ENCODE assay signal across 9 cellular contexts in the genomic region with DNA sequence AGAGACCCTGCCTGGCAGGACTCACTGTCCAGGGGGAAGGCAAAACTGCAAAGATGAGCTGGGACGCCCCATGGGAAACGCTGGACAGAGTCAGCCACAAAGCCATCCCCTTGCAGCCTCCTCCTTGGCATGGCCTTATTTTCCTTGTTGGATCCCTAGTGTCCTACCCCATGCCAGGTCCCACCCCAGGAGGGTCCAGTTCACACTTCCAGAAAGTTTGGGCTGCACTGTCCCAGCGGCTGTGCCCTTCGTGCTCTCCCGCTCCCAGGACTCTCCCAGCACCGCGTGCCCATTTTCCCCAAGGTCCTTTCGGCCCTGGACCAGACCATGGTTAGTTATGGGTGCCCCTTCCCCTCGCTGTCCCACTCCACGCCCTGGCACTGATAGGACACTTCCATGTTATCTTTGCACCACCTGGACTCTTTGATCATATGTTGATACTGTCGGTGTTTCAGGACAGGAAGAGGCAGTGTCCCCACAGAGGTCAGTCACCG. TPM values are rescaled to one million over a fixed set of nuclear protein-coding genes. Genes with fewer than 3 reads are reported as not detected.
DNase-seq lines count a peak whose midpoint lies in the region; ATAC-seq and TF ChIP-seq lines count a peak whose summit lies in the region.
"Had no signal": no experiment of that assay in that cellular context is flagged by ENCODE, and none has a peak within 500 bp of the region (broad histone marks: within the 10 kb centered on the region; RNA-seq: fewer than 3 reads in every experiment).

No MANE protein-coding gene starts in this region.

- no peak overlapping the region for H2BK12ac ChIP-seq in H9 (ENCODE audit: insufficient read length, low read depth, low read length)

- no peaks in the 10 kb centered on the region for H3K27me3 ChIP-seq in BLaER1
- H3K27me3 ChIP-seq in H9 (ENCODE audit: insufficient read depth, low read length) = no peaks in the 10 kb centered on the region; the same call in 1 of the 2 replicates
- peaks cover 0 to 2% of the 10 kb centered on the region in 2 donors for H3K27me3 ChIP-seq in mucosa of rectum (ENCODE audit: control insufficient read depth in 2 of 2, insufficient read depth in 2 of 2, low read length in 2 of 2)

- peak overlapping the region; percentile 26 to 80; a peak in 4 of 5 replicates for H3K4me3 Mint-ChIP-seq in H9
- peak overlapping the region; percentile 82 to 86 for H3K4me3 Mint-ChIP-seq in activated T-cell treated with anti-CD3 and anti-CD28 coated beads, Interleukin-2, amount 50 U/mL, for 72 hours

- H3K27me3 Mint-ChIP-seq in H9 (ENCODE audit: low read depth) = peaks cover 11% of the 10 kb centered on the region
- H3K27me3 Mint-ChIP-seq in activated T-cell treated with anti-CD3 and anti-CD28 coated beads, Interleukin-2, amount 50 U/mL, for 72 hours (ENCODE audit: low read depth) = no peaks in the 10 kb centered on the region

- DNase-seq in H9 = no peak
- DNase-seq in activated T-cell treated with anti-CD3 and anti-CD28 coated beads, Interleukin-2, amount 50 U/mL, for 72 hours = no peak
- DNase-seq in NCI-H1092 treated with DMSO at 0.1 percent for 48 hours (lab: John Stamatoyannopoulos, UW) = no peak
- no peak for DNase-seq in GF-D8 (lab: John Stamatoyannopoulos, UW)
- DNase-seq in NCI-H1048 (lab: John Stamatoyannopoulos, UW) = no peak
- DNase-seq: foreskin melanocyte had no signal

- ATAC-seq in activated T-cell treated with anti-CD3 and anti-CD28 coated beads, Interleukin-2, amount 50 U/mL, for 72 hours (replicated peaks in 1 of 2) = no peak
- ATAC-seq in HG03521 (IDR thresholded peaks at IDR 0.05; ENCODE audit: unreplicated experiment) = no peak

- H3K4ac ChIP-seq in H9 (ENCODE audit: low read depth, low read length) = no peak overlapping the region

- H3K4me3 ChIP-seq in BLaER1 = peak overlapping the region; percentile 73
- H3K4me3 ChIP-seq in mucosa of rectum (ENCODE audit: low read length in 2 of 2) = no peak overlapping the region

- peaks cover 0 to 5% (median 0%) of the 10 kb centered on the region in 3 experiments; a peak in 2 of 7 replicates for H3K36me3 Mint-ChIP-seq in H9 (ENCODE audit: insufficient read depth in 1 of 3, low read depth in 3 of 3)
- peaks cover 0 to 4% of the 10 kb centered on the region in 2 donors for H3K36me3 Mint-ChIP-seq in activated T-cell treated with anti-CD3 and anti-CD28 coated beads, Interleukin-2, amount 50 U/mL, for 72 hours (ENCODE audit: insufficient read depth in 2 of 2)

- no peaks in the 10 kb centered on the region for H3K79me2 ChIP-seq in H9 (ENCODE audit: insufficient read depth, low read length)

- H3K23ac ChIP-seq in H9 (ENCODE audit: insufficient read length, low read depth, low read length) = no peak overlapping the region

- H3K18ac ChIP-seq in H9 (ENCODE audit: insufficient read length, low read depth, low read length) = no peak overlapping the region

- H3K14ac ChIP-seq in H9 (ENCODE audit: insufficient read depth, low read length) = no peak overlapping the region

- H3K27ac Mint-ChIP-seq in H9 = peak overlapping the region; percentile 97 to 100 (median 98); a peak in 5 of 7 replicates
- H3K27ac Mint-ChIP-seq in activated T-cell treated with anti-CD3 and anti-CD28 coated beads, Interleukin-2, amount 50 U/mL, for 72 hours = no peak overlapping the region

- peak overlapping the region; percentile 98 for H3K4me2 ChIP-seq in BLaER1
- no peak overlapping the region for H3K4me2 ChIP-seq in H9 (ENCODE audit: insufficient read depth, insufficient read length, low read length)

- peak overlapping the region; percentile 99 for H3K27ac ChIP-seq in BLaER1
- no peak overlapping the region for H3K27ac ChIP-seq in H9 (ENCODE audit: insufficient read length, low read depth, low read length)
- peak overlapping the region; percentile 26 to 94 for H3K27ac ChIP-seq in mucosa of rectum (ENCODE audit: low read depth in 2 of 2, low read length in 2 of 2)

- no peak overlapping the region for H3K56ac ChIP-seq in H9 (ENCODE audit: insufficient read length, low read depth, low read length)

- H2AFZ ChIP-seq in H9 (ENCODE audit: low read length) = no peak overlapping the region

- H2BK15ac ChIP-seq in H9 (ENCODE audit: low read depth, low read length) = no peak overlapping the region

- H3K4me1 Mint-ChIP-seq in H9 = peaks cover 29 to 35% of the 10 kb centered on the region in 2 experiments
- H3K4me1 Mint-ChIP-seq in activated T-cell treated with anti-CD3 and anti-CD28 coated beads, Interleukin-2, amount 50 U/mL, for 72 hours (ENCODE audit: low read depth) = peaks cover 54% of the 10 kb centered on the region

- no peaks in the 10 kb centered on the region for H3K36me3 ChIP-seq in BLaER1
- no peaks in the 10 kb centered on the region for H3K36me3 ChIP-seq in mucosa of rectum (ENCODE audit: control insufficient read depth in 2 of 2, insufficient read depth in 2 of 2, low read length in 2 of 2)

- peak overlapping the region; percentile 96 for H3K9ac ChIP-seq in BLaER1
- H3K9ac ChIP-seq in H9 (ENCODE audit: extremely low read depth, insufficient read length, low read length) = no peak overlapping the region
- H3K9ac ChIP-seq in mucosa of rectum (ENCODE audit: low read depth in 1 of 2, low read length in 2 of 2) = peak overlapping the region in 1 of 2 donors; percentile 26

- H3K9me3 ChIP-seq in BLaER1 (no peaks in the 10 kb centered on the region), H9 (ENCODE audit: control insufficient read depth, low read depth, low read length) (no peaks in the 10 kb centered on the region), mucosa of rectum (ENCODE audit: control insufficient read depth in 2 of 2, low read length in 2 of 2) (no peaks in the 10 kb centered on the region)

- peaks cover 78% of the 10 kb centered on the region for H3K4me1 ChIP-seq in BLaER1
- H3K4me1 ChIP-seq in H9 (ENCODE audit: insufficient read depth, low read length) = peaks cover 2% of the 10 kb centered on the region; the same call in 1 of the 2 replicates
- H3K4me1 ChIP-seq in mucosa of rectum (ENCODE audit: control insufficient read depth in 2 of 2, insufficient read depth in 2 of 2, low read length in 2 of 2) = peaks cover 10% of the 10 kb centered on the region in 2 donors

- H2AK5ac ChIP-seq in H9 (ENCODE audit: insufficient read length, low read length) = peak overlapping the region; percentile 4

- H4K91ac ChIP-seq in H9 (ENCODE audit: insufficient read length, low read depth, low read length) = no peak overlapping the region

- H4K20me1 ChIP-seq in BLaER1 (no peaks in the 10 kb centered on the region), H9 (ENCODE audit: control insufficient read depth, insufficient read depth, insufficient read length) (no peaks in the 10 kb centered on the region)

- WGBS in H9 (ENCODE audit: extremely low coverage, insufficient read length, low lambda C conversion rate) = no CpG with 5 or more reads among the region's 12 CpGs

- peak overlapping the region; percentile 19 for H4K8ac ChIP-seq in H9 (replicated peaks; ENCODE audit: insufficient read length, low read depth, low read length)

- H2BK120ac ChIP-seq in H9 (ENCODE audit: low read depth, low read length, poor library complexity, severe bottlenecking) = no peak overlapping the region

- H3K79me1 ChIP-seq in H9 (ENCODE audit: insufficient read depth, low read depth, low read length, poor library complexity, severe bottlenecking) = no peaks in the 10 kb centered on the region

- no peak overlapping the region for H4K5ac ChIP-seq in H9 (ENCODE audit: insufficient read length, low read depth, low read length)

- no peaks in the 10 kb centered on the region for H3K9me3 Mint-ChIP-seq in H9
- no peaks in the 10 kb centered on the region for H3K9me3 Mint-ChIP-seq in activated T-cell treated with anti-CD3 and anti-CD28 coated beads, Interleukin-2, amount 50 U/mL, for 72 hours

- H3K23me2 ChIP-seq in H9 (ENCODE audit: insufficient read length, low read depth, low read length, poor library complexity, severe bottlenecking) = peaks cover 8% of the 10 kb centered on the region

- H2BK5ac ChIP-seq in H9 (ENCODE audit: insufficient read length, low read length) = no peak overlapping the region

- TF ChIP-seq CTCF in H9 (conservative IDR thresholded peaks at IDR 0.05) = no peak

- no peak overlapping the region for H2BK20ac ChIP-seq in H9 (ENCODE audit: low read depth, low read length, poor library complexity, severe bottlenecking)

- H3T11ph ChIP-seq in H9 (ENCODE audit: low read length) = no peak overlapping the region

RNA-seq across cellular contexts. Expression of a gene that starts 5.8 kb away (rescaled TPM):
- 2.8 and 4.0 TPM in 2 replicates for total RNA-seq in H9 (2021)
- 10 to 100 TPM; 15.2 to 20.6 TPM for total RNA-seq in activated T-cell treated with anti-CD3 and anti-CD28 coated beads, Interleukin-2, amount 50 U/mL, for 72 hours
